ENCODE assay signal across 14 cellular contexts in genomic region chr11:64131657-64132387, GRCh38. TPM values are rescaled to one million over a fixed set of nuclear protein-coding genes. Genes with fewer than 3 reads are reported as not detected.
DNase-seq lines count a peak whose midpoint lies in the region; ATAC-seq and TF ChIP-seq lines count a peak whose summit lies in the region.
"Had no signal": no experiment of that assay in that cellular context is flagged by ENCODE, and none has a peak within 500 bp of the region (broad histone marks: within the 10 kb centered on the region; RNA-seq: fewer than 3 reads in every experiment).

No MANE protein-coding gene starts in this region.

- H2BK5ac ChIP-seq in IMR-90 (ENCODE audit: low read depth, low read length, poor library complexity, severe bottlenecking): no peak overlapping the region

- H4K91ac ChIP-seq in IMR-90 (ENCODE audit: insufficient read depth, low read depth, low read length): no peak overlapping the region

- no peaks in the 10 kb centered on the region for H3K27me3 ChIP-seq in IMR-90 (ENCODE audit: control insufficient read depth, insufficient read depth, low read length)
- H3K27me3 ChIP-seq in hepatocyte: no peaks in the 10 kb centered on the region

- H3K4me3 ChIP-seq in IMR-90 (ENCODE audit: insufficient read depth, low read depth, low read length): no peak overlapping the region
- H3K4me3 ChIP-seq in hepatocyte: no peak overlapping the region

- no peak for TF ChIP-seq CTCF in IMR-90 (conservative IDR thresholded peaks at IDR 0.05; ENCODE audit: low read depth, low read length)
- no peak for TF ChIP-seq CTCF in hepatocyte (IDR thresholded peaks at IDR 0.05; ENCODE audit: poor library complexity)

- H3K36me3 ChIP-seq in IMR-90 (ENCODE audit: control insufficient read depth, insufficient read depth, low read length) (no peaks in the 10 kb centered on the region), hepatocyte (replicated peaks; ENCODE audit: insufficient read depth, low read depth) (no peaks in the 10 kb centered on the region)

- H3K4me3 Mint-ChIP-seq in activated T-cell treated with anti-CD3 and anti-CD28 coated beads, Interleukin-2, amount 50 U/mL, for 72 hours: no peak overlapping the region
- H3K4me3 Mint-ChIP-seq: HFFc6; stimulated activated memory B cell treated with anti-CD40 and anti-IgM and Interleukin-4, amounts not matched to agents 10 μg/mL and 1 μg/mL and 100 μg/mL, for 72 hours had no signal

- ATAC-seq in IMR-90 (ENCODE audit: low read depth): no peak; the same call in 1 of the 2 replicates
- no peak for ATAC-seq in HG03565 (IDR thresholded peaks at IDR 0.05; ENCODE audit: unreplicated experiment)
- ATAC-seq in activated T-cell treated with anti-CD3 and anti-CD28 coated beads, Interleukin-2, amount 50 U/mL, for 72 hours (replicated peaks in 1 of 2): no peak
- ATAC-seq: stimulated activated memory B cell treated with anti-CD40 and anti-IgM and Interleukin-4, amounts not matched to agents 10 μg/mL and 1 μg/mL and 100 μg/mL, for 72 hours had no signal

- H3K27ac ChIP-seq in IMR-90 (ENCODE audit: insufficient read depth, low read length) (no peak overlapping the region), hepatocyte (no peak overlapping the region)

- TF ChIP-seq POLR2A in IMR-90 (IDR thresholded peaks at IDR 0.05; ENCODE audit: low read depth, low read length): no peak

- peak overlapping the region; percentile 50 for H2AK9ac ChIP-seq in IMR-90 (replicated peaks; ENCODE audit: low read depth, low read length, poor library complexity)

- H3K79me2 ChIP-seq in hepatocyte: no peaks in the 10 kb centered on the region

- H3K9me3 Mint-ChIP-seq in activated T-cell treated with anti-CD3 and anti-CD28 coated beads, Interleukin-2, amount 50 U/mL, for 72 hours: no peaks in the 10 kb centered on the region
- H3K9me3 Mint-ChIP-seq: HFFc6; stimulated activated memory B cell treated with anti-CD40 and anti-IgM and Interleukin-4, amounts not matched to agents 10 μg/mL and 1 μg/mL and 100 μg/mL, for 72 hours had no signal

- H3K27me3 Mint-ChIP-seq in activated T-cell treated with anti-CD3 and anti-CD28 coated beads, Interleukin-2, amount 50 U/mL, for 72 hours (ENCODE audit: low read depth): no peaks in the 10 kb centered on the region

- H4K5ac ChIP-seq in IMR-90 (ENCODE audit: low read depth, low read length): no peak overlapping the region

- H3K4ac ChIP-seq in IMR-90 (ENCODE audit: low read depth, low read length): peak overlapping the region; percentile 15

- H3K79me1 ChIP-seq in IMR-90 (ENCODE audit: low read depth in 1 of 2, low read length in 2 of 2): no peaks in the 10 kb centered on the region

- no peaks in the 10 kb centered on the region for H3K9me1 ChIP-seq in IMR-90 (ENCODE audit: insufficient read depth, low read length)

- DNase-seq in COLO668 (lab: John Stamatoyannopoulos, UW; ENCODE audit: unreplicated experiment): peak; percentile 17
- DNase-seq in IMR-90: no peak
- peak; percentile 43 for DNase-seq in NCI-H345 treated with DMSO at 0.1 percent for 48 hours (lab: John Stamatoyannopoulos, UW; ENCODE audit: unreplicated experiment)
- DNase-seq in hepatocyte (ENCODE audit: low spot score): peak; percentile 39
- no peak for DNase-seq in middle frontal gyrus (ENCODE audit: extremely low spot score, low spot score)
- DNase-seq in activated T-cell treated with anti-CD3 and anti-CD28 coated beads, Interleukin-2, amount 50 U/mL, for 72 hours: no peak
- DNase-seq in activated gamma-delta T cell treated with Interleukin-2 at 50 U/mL for 16 hours: no peak
- DNase-seq: activated CD4-positive, alpha-beta T cell treated with anti-CD3 and anti-CD28 coated beads, Interleukin-2, amount 50 U/mL, for 48 hours; activated effector memory CD4-positive, alpha-beta T cell treated with anti-CD3 and anti-CD28 coated beads, Interleukin-2, amount 50 U/mL, for 16 hours; HFFc6; MV-4-11; stimulated activated CD4-positive, alpha-beta T cell treated with anti-CD3 and anti-CD28 coated beads, Interleukin-2, amount 100 ng/mL, for 48 hours had no signal

- WGBS in IMR-90 (ENCODE audit: extremely low coverage in 2 of 2, insufficient read length in 1 of 2), 2 experiments: 65% methylated on average over 4 of the region's 12 CpGs; no CpG with 5 or more reads in 1 of the 2 experiments
- WGBS in hepatocyte (ENCODE audit: low lambda C conversion rate, missing lambda C conversion rate): 26% methylated on average over 12 of the region's 12 CpGs

- no peak overlapping the region for H3K56ac ChIP-seq in IMR-90 (ENCODE audit: extremely low read depth, insufficient read depth, low read length)

- H2AK5ac ChIP-seq in IMR-90 (ENCODE audit: low read depth, low read length): no peak overlapping the region; the same call in 1 of the 2 replicates

- POLR2A ChIA-PET in IMR-90 (lab: Charles Lee; ENCODE audit: unreplicated experiment): no interaction called here

- no peak overlapping the region for H2BK15ac ChIP-seq in IMR-90 (ENCODE audit: low read depth, low read length)

- H4K20me1 ChIP-seq in IMR-90 (ENCODE audit: insufficient read depth, low read length) (no peaks in the 10 kb centered on the region; the same call in 1 of the 2 replicates), hepatocyte (ENCODE audit: insufficient read depth, poor library complexity, severe bottlenecking) (no peaks in the 10 kb centered on the region)

- H3K9ac ChIP-seq in IMR-90 (ENCODE audit: low read depth, low read length): no peak overlapping the region

- H3K18ac ChIP-seq in IMR-90 (ENCODE audit: low read depth, low read length): no peak overlapping the region

- H3K23ac ChIP-seq in IMR-90 (ENCODE audit: low read depth, low read length): no peak overlapping the region; the same call in 1 of the 2 replicates

- H2AFZ ChIP-seq in IMR-90 (replicated peaks; ENCODE audit: low read length, poor library complexity) (peak overlapping the region; percentile 46), hepatocyte (no peak overlapping the region)

- no peaks in the 10 kb centered on the region for H3K4me1 Mint-ChIP-seq in activated T-cell treated with anti-CD3 and anti-CD28 coated beads, Interleukin-2, amount 50 U/mL, for 72 hours (ENCODE audit: low read depth)
- H3K4me1 Mint-ChIP-seq: stimulated activated memory B cell treated with anti-CD40 and anti-IgM and Interleukin-4, amounts not matched to agents 10 μg/mL and 1 μg/mL and 100 μg/mL, for 72 hours had no signal

- CTCF ChIA-PET in IMR-90 (lab: Yijun Ruan, JAX): interaction anchor here (0.5 to 0.6 kb wide), 2 partner anchors 13 to 308 kb away, joined by 3 read pairs; no protein-coding TSS in a partner anchor

- no peak overlapping the region for H3K27ac Mint-ChIP-seq in activated T-cell treated with anti-CD3 and anti-CD28 coated beads, Interleukin-2, amount 50 U/mL, for 72 hours
- H3K27ac Mint-ChIP-seq: HFFc6; stimulated activated memory B cell treated with anti-CD40 and anti-IgM and Interleukin-4, amounts not matched to agents 10 μg/mL and 1 μg/mL and 100 μg/mL, for 72 hours had no signal

- H3K4me2 ChIP-seq in IMR-90 (ENCODE audit: low read depth, low read length): no peak overlapping the region
- peak overlapping the region; percentile 56 for H3K4me2 ChIP-seq in hepatocyte

- no peaks in the 10 kb centered on the region for H3K36me3 Mint-ChIP-seq in activated T-cell treated with anti-CD3 and anti-CD28 coated beads, Interleukin-2, amount 50 U/mL, for 72 hours (ENCODE audit: insufficient read depth in 2 of 2)
- H3K36me3 Mint-ChIP-seq: stimulated activated memory B cell treated with anti-CD40 and anti-IgM and Interleukin-4, amounts not matched to agents 10 μg/mL and 1 μg/mL and 100 μg/mL, for 72 hours had no signal

- no peak overlapping the region for H2BK20ac ChIP-seq in IMR-90 (ENCODE audit: low read depth, low read length)

- BruUV-seq in IMR-90 (replicated peaks; lab: Mats Ljungman, UMichigan): no TSS peak

- no peaks in the 10 kb centered on the region for H3K9me3 ChIP-seq in IMR-90 (ENCODE audit: control insufficient read depth, insufficient read depth, low read length)
- H3K9me3 ChIP-seq in hepatocyte (ENCODE audit: low read depth): no peaks in the 10 kb centered on the region

- no peak for TF ChIP-seq RAD21 in IMR-90 (IDR thresholded peaks at IDR 0.05; ENCODE audit: low read length)

- in situ Hi-C loops in IMR-90 (cut with MboI; ENCODE audit: low sequenced_read_pairs): no loop called here

- intact Hi-C loops in IMR-90 (cut with micrococcal nuclease): no loop called here

- no peak overlapping the region for H2BK120ac ChIP-seq in IMR-90 (ENCODE audit: low read depth, low read length)

- H4K8ac ChIP-seq in IMR-90 (ENCODE audit: low read depth in 2 of 2, low read length in 2 of 2): no peak overlapping the region

- dilution Hi-C loops in IMR-90 (cut with HindIII; ENCODE audit: low sequenced_read_pairs, unreplicated experiment): no loop called here

- H3K4me1 ChIP-seq in IMR-90 (ENCODE audit: control insufficient read depth, insufficient read depth, low read length): peaks cover 4% of the 10 kb centered on the region; the same call in 1 of the 2 replicates
- peaks cover 41% of the 10 kb centered on the region for H3K4me1 ChIP-seq in hepatocyte (ENCODE audit: insufficient read depth)

- H3K9me2 ChIP-seq in hepatocyte (replicated peaks; ENCODE audit: insufficient read depth): no peaks in the 10 kb centered on the region

- H3K14ac ChIP-seq in IMR-90 (replicated peaks; ENCODE audit: low read depth, low read length): peak overlapping the region; percentile 29; the same call in 1 of the 2 replicates

TF ChIP-seq in IMR-90, 13 proteins besides CTCF, POLR2A, EP300 and RAD21 (continues in another document):
- TF ChIP-seq FOS (IDR thresholded peaks at IDR 0.05; ENCODE audit: low read depth, low read length): no peak
- no peak for TF ChIP-seq RCOR1 (IDR thresholded peaks at IDR 0.05; ENCODE audit: insufficient replicate concordance, low read length)
- TF ChIP-seq CHD1 (IDR thresholded peaks at IDR 0.05; ENCODE audit: low read depth, low read length): no peak
- no peak for TF ChIP-seq SMC3 (IDR thresholded peaks at IDR 0.05; ENCODE audit: low read depth, low read length)

RNA-seq across cellular contexts. Expression of gene MACROD1, which starts 34.1 kb away (rescaled TPM):
- total RNA-seq in IMR-90 (2012; rRNA removed) (2.5 and 4.2 TPM in 2 replicates), hepatocyte (12.3 and 21.2 TPM in 2 replicates)
- polyA plus RNA-seq in IMR-90 (2012; rRNA removed) (9.3 and 10.9 TPM in 2 replicates), hepatocyte (29.8 and 40.0 TPM in 2 replicates)
- polyA plus RNA-seq in IMR-90 (2012; cell fraction: cytosol; rRNA removed): 8.0 and 18.4 TPM in 2 replicates
- polyA plus RNA-seq in IMR-90 (2012; cell fraction: nucleus; rRNA removed; ENCODE audit: low replicate concordance): 21.0 and 35.8 TPM in 2 replicates
- total RNA-seq in activated T-cell treated with anti-CD3 and anti-CD28 coated beads, Interleukin-2, amount 50 U/mL, for 72 hours: 10 to 100 TPM; 17.4 to 18.4 TPM

RNA-seq across cellular contexts. Expression of gene STIP1, which starts 54.1 kb away (rescaled TPM):
- total RNA-seq in IMR-90 (2012; rRNA removed) (363 and 489 TPM in 2 replicates), hepatocyte (113 and 122 TPM in 2 replicates)
- polyA plus RNA-seq in IMR-90 (2012; rRNA removed) (189 and 201 TPM in 2 replicates), hepatocyte (115 and 131 TPM in 2 replicates)
- 99.3 and 323 TPM in 2 replicates for polyA plus RNA-seq in IMR-90 (2012; cell fraction: cytosol; rRNA removed)
- polyA plus RNA-seq in IMR-90 (2012; cell fraction: nucleus; rRNA removed; ENCODE audit: low replicate concordance): 76.3 and 102 TPM in 2 replicates
- 100 to 1,000 TPM; 246 to 256 TPM for total RNA-seq in activated T-cell treated with anti-CD3 and anti-CD28 coated beads, Interleukin-2, amount 50 U/mL, for 72 hours

Comparison
In these comparisons a context has a peak if more than half of its experiments do, and no peak if none do; other contexts are left out.
1. DNase-seq: peak in COLO668 (single experiment), NCI-H345 treated with DMSO at 0.1 percent for 48 hours (single experiment) and hepatocyte (single experiment); none in IMR-90 (single experiment), middle frontal gyrus (single experiment), activated T-cell treated with anti-CD3 and anti-CD28 coated beads, Interleukin-2, amount 50 U/mL, for 72 hours (0 of 2) and activated gamma-delta T cell treated with Interleukin-2 at 50 U/mL for 16 hours (single experiment).